ENCODE assay signal across 8 cellular contexts in the genomic region with DNA sequence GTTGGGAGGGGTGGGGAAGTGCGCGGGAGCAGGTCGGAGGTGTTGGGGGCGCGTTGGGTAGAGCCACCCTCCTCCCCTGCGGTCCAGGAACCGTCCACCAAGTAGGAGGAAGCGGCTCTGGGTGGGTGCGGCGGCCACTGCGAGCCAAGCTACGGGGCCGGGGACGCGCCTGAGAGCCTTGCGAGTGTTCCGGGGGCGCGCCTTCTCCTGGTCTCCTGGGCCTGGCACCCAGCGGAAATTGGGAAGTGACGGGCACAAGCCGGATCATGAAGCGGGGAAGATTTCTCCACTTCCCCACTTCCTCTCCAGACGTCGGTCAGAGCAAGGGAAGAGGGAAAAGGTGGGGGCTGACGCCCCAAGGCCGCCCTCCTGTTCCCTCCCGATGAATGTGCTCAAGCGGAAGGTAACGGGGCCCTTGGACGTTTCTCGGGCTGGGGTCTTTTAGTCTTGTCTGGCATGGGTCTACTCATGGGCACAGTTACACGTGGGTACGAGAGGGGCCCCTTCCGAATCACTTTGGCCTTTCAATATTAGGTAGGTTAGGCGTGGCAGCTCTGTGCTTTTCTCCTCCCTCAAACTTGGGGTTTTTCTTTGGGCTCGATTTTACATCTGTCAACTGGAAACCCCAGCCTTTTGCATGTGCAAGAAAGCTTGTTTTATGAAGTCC. TPM values are rescaled to one million over a fixed set of nuclear protein-coding genes. Genes with fewer than 3 reads are reported as not detected.
DNase-seq lines count a peak whose midpoint lies in the region; ATAC-seq and TF ChIP-seq lines count a peak whose summit lies in the region.

No MANE protein-coding gene starts in this region.

- DNase-seq in COLO668 (lab: John Stamatoyannopoulos, UW; ENCODE audit: unreplicated experiment) (peak; percentile 84), glutamatergic neuron (no peak), psoas muscle (peak; percentile 81 to 87), germinal center (ENCODE audit: low spot score) (no peak)
- DNase-seq in activated CD4-positive, alpha-beta memory T cell treated with anti-CD3 and anti-CD28 coated beads for 36 hours = peak; percentile 51
- no peak for DNase-seq in central memory CD4-positive, alpha-beta T cell

- H3K27ac Mint-ChIP-seq in activated CD4-positive, alpha-beta memory T cell treated with anti-CD3 and anti-CD28 coated beads for 36 hours = peak overlapping the region; percentile 94
- peak overlapping the region; percentile 95 for H3K27ac Mint-ChIP-seq in glutamatergic neuron (ENCODE audit: unreplicated experiment)

- H3K27ac ChIP-seq in psoas muscle = peak overlapping the region; percentile 99

- H3K4me1 Mint-ChIP-seq in activated CD4-positive, alpha-beta memory T cell treated with anti-CD3 and anti-CD28 coated beads for 36 hours (ENCODE audit: low read depth) = peaks cover 42% of the 10 kb centered on the region
- H3K4me1 Mint-ChIP-seq in glutamatergic neuron (ENCODE audit: low read depth, unreplicated experiment) = peaks cover 16% of the 10 kb centered on the region

- no peaks in the 10 kb centered on the region for H3K27me3 Mint-ChIP-seq in activated CD4-positive, alpha-beta memory T cell treated with anti-CD3 and anti-CD28 coated beads for 36 hours
- peaks cover 4% of the 10 kb centered on the region for H3K27me3 Mint-ChIP-seq in glutamatergic neuron (ENCODE audit: unreplicated experiment)

- peaks cover 47% of the 10 kb centered on the region for H3K4me1 ChIP-seq in psoas muscle

- peak overlapping the region; percentile 91 for H3K4me3 Mint-ChIP-seq in activated CD4-positive, alpha-beta memory T cell treated with anti-CD3 and anti-CD28 coated beads for 36 hours
- H3K4me3 Mint-ChIP-seq in glutamatergic neuron (ENCODE audit: unreplicated experiment) = peak overlapping the region; percentile 98

- H3K9me3 ChIP-seq in psoas muscle = no peaks in the 10 kb centered on the region

- peaks cover 0 to 17% of the 10 kb centered on the region in 2 donors for H3K36me3 ChIP-seq in psoas muscle (ENCODE audit: insufficient read depth in 1 of 2, low read depth in 1 of 2)

- H3K4me3 ChIP-seq in psoas muscle = peak overlapping the region; percentile 98

- H3K9me3 Mint-ChIP-seq in activated CD4-positive, alpha-beta memory T cell treated with anti-CD3 and anti-CD28 coated beads for 36 hours = no peaks in the 10 kb centered on the region
- peaks cover 13% of the 10 kb centered on the region for H3K9me3 Mint-ChIP-seq in glutamatergic neuron (ENCODE audit: unreplicated experiment)

- intact Hi-C loops in activated CD4-positive, alpha-beta memory T cell treated with anti-CD3 and anti-CD28 coated beads for 36 hours (cut with micrococcal nuclease) = loop anchor here (1.0 to 5.0 kb wide), 2 partner anchors 21 to 225 kb away; a partner anchor contains a TSS
- intact Hi-C loops in psoas muscle (cut with DNase I) = loop anchor here in 1 of 2 donors (2.0 kb wide), 1 partner anchor 20 kb away; no protein-coding TSS in a partner anchor

- CTCF ChIA-PET in activated CD4-positive, alpha-beta memory T cell treated with anti-CD3 and anti-CD28 coated beads for 36 hours (lab: Charles Lee) = interaction anchor here (0.6 to 3.1 kb wide), 6 partner anchors 21 to 203 kb away, joined by 3 to 23 read pairs (median 7); a partner anchor contains a TSS

- ATAC-seq in HG03175 (IDR thresholded peaks at IDR 0.05; ENCODE audit: unreplicated experiment) = peak; percentile 10
- ATAC-seq in psoas muscle = peak in 2 of 4 donors; percentile 39 to 42
- ATAC-seq in GM18498 (IDR thresholded peaks at IDR 0.05; ENCODE audit: unreplicated experiment) = no peak

- POLR2A ChIA-PET in activated CD4-positive, alpha-beta memory T cell treated with anti-CD3 and anti-CD28 coated beads for 36 hours (lab: Charles Lee) = interaction anchor here (0.7 to 10.8 kb wide), 20 partner anchors 8 to 727 kb away, joined by 3 to 140 read pairs (median 4); a partner anchor contains a TSS

- H3K36me3 Mint-ChIP-seq in activated CD4-positive, alpha-beta memory T cell treated with anti-CD3 and anti-CD28 coated beads for 36 hours = peaks cover 54% of the 10 kb centered on the region
- H3K36me3 Mint-ChIP-seq in glutamatergic neuron (ENCODE audit: unreplicated experiment) = no peaks in the 10 kb centered on the region

- 1% methylated on average over 23 to 37 of the region's 37 CpGs for WGBS in psoas muscle, 3 donors

- TF ChIP-seq CTCF in glutamatergic neuron (IDR thresholded peaks at IDR 0.05; ENCODE audit: partially characterized antibody, unreplicated experiment) (no peak), psoas muscle (IDR thresholded peaks at IDR 0.05) (no peak)

- no peaks in the 10 kb centered on the region for H3K27me3 ChIP-seq in psoas muscle (ENCODE audit: insufficient read depth in 3 of 3, low read length in 2 of 3)

RNA-seq across cellular contexts. Expression of a gene that starts 0.9 kb away (rescaled TPM):
- 100 to 1,000 TPM; 114 to 121 TPM for total RNA-seq in activated CD4-positive, alpha-beta memory T cell treated with anti-CD3 and anti-CD28 coated beads for 36 hours
- total RNA-seq in glutamatergic neuron (ENCODE audit: unreplicated experiment) (89.2 TPM), psoas muscle (10 to 100 TPM; 21.1 to 39.3 (median 34.0) TPM)
- 10 to 100 TPM; 15.0 to 22.6 (median 17.6) TPM for polyA plus RNA-seq in psoas muscle

RNA-seq across cellular contexts. Expression of a gene that starts 21.2 kb away (rescaled TPM):
- total RNA-seq in activated CD4-positive, alpha-beta memory T cell treated with anti-CD3 and anti-CD28 coated beads for 36 hours = 10 to 100 TPM; 87.0 to 94.0 TPM
- total RNA-seq in glutamatergic neuron (ENCODE audit: unreplicated experiment) = 244 TPM
- 10 to 100 TPM; 54.5 to 80.8 (median 66.8) TPM for total RNA-seq in psoas muscle
- polyA plus RNA-seq in psoas muscle = 10 to 100 TPM; 54.8 to 67.4 (median 57.9) TPM

RNA-seq across cellular contexts. Expression of a gene that starts 24.3 kb away (rescaled TPM):
- total RNA-seq in activated CD4-positive, alpha-beta memory T cell treated with anti-CD3 and anti-CD28 coated beads for 36 hours = 10 to 100 TPM; 24.2 to 26.9 TPM
- total RNA-seq in glutamatergic neuron (ENCODE audit: unreplicated experiment) (65.1 TPM), psoas muscle (10 to 100 TPM; 10.5 to 17.0 (median 14.8) TPM)
- polyA plus RNA-seq in psoas muscle = 10 to 100 TPM; 15.2 to 22.9 (median 15.7) TPM

RNA-seq across cellular contexts. Expression of a gene that starts 24.4 kb away (rescaled TPM):
- under 1 TPM; 0.12 to 0.24 TPM for total RNA-seq in activated CD4-positive, alpha-beta memory T cell treated with anti-CD3 and anti-CD28 coated beads for 36 hours
- 0.51 TPM for total RNA-seq in glutamatergic neuron (ENCODE audit: unreplicated experiment)
- total RNA-seq in psoas muscle = under 1 TPM in 3 of 4 donors, not detected in 1; 0.36 to 0.46 (median 0.36) TPM
- 1 to 10 TPM in 1 of 3 donors, under 1 TPM in 2; 0.06 to 1.1 (median 0.20) TPM for polyA plus RNA-seq in psoas muscle

RNA-seq across cellular contexts. Expression of a gene that starts 48.9 kb away (rescaled TPM):
- 1 to 10 TPM; 1.4 to 1.5 TPM for total RNA-seq in activated CD4-positive, alpha-beta memory T cell treated with anti-CD3 and anti-CD28 coated beads for 36 hours
- total RNA-seq in glutamatergic neuron (ENCODE audit: unreplicated experiment) (31.1 TPM), psoas muscle (10 to 100 TPM; 31.5 to 79.0 (median 50.3) TPM)
- 10 to 100 TPM; 16.5 to 33.0 (median 31.5) TPM for polyA plus RNA-seq in psoas muscle

Comparison
In these comparisons a context has a peak if more than half of its experiments do, and no peak if none do; other contexts are left out.
1. DNase-seq: peak in COLO668 (single experiment), activated CD4-positive, alpha-beta memory T cell treated with anti-CD3 and anti-CD28 coated beads for 36 hours (single experiment) and psoas muscle (2 of 2); none in glutamatergic neuron (single experiment), central memory CD4-positive, alpha-beta T cell (single experiment) and germinal center (single experiment).